ENCODE assay signal across 8 cellular contexts in the genomic region with DNA sequence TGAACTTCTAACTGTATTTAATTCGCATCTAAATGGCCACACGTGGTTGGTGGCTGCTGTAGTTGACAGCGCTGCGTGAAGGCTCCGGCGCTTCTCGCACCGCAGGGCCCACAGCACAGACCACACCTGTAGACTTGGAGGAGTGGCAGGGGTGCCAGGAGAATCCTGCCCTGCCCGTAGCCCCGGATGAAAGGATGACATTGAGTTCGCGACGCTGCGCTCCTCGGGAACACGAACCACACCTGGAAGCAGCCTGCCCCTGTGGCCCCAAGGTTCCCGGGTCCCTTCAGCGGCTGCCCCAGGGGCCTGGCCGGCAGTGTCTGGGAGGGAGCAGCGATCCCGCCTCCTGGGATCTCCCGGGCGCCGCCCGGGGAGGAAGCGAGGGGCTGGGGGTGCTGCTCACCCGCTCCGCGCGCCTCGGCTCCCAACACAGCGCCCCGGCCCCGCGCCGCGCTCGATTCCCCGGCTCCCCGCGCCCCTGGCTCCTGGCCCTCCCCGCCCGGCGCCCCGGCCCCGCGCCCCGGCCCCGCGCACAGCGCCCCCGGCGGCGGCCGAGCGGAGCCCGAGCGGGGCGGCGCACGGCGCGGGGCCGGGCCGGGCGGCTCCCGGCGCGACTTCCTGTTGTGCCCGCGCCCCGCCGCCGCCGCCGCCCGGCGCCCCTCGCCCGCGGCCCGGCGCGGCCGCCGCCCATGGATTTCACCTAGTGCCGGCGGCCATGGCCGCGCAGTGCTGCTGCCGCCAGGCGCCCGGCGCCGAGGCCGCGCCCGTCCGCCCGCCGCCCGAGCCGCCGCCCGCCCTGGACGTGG. TPM values are rescaled to one million over a fixed set of nuclear protein-coding genes. Genes with fewer than 3 reads are reported as not detected.
DNase-seq lines count a peak whose midpoint lies in the region; ATAC-seq and TF ChIP-seq lines count a peak whose summit lies in the region.

A gene with protein sequence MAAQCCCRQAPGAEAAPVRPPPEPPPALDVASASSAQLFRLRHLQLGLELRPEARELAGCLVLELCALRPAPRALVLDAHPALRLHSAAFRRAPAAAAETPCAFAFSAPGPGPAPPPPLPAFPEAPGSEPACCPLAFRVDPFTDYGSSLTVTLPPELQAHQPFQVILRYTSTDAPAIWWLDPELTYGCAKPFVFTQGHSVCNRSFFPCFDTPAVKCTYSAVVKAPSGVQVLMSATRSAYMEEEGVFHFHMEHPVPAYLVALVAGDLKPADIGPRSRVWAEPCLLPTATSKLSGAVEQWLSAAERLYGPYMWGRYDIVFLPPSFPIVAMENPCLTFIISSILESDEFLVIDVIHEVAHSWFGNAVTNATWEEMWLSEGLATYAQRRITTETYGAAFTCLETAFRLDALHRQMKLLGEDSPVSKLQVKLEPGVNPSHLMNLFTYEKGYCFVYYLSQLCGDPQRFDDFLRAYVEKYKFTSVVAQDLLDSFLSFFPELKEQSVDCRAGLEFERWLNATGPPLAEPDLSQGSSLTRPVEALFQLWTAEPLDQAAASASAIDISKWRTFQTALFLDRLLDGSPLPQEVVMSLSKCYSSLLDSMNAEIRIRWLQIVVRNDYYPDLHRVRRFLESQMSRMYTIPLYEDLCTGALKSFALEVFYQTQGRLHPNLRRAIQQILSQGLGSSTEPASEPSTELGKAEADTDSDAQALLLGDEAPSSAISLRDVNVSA (plus strand): TSS at position 613 of the 806 bp plus-strand sequence. CDS start 103 bp downstream, at position 716.

- peak; percentile 77 for ATAC-seq in gastrocnemius medialis

- WGBS in HUES64, result under 1% methylated on average over 106 of the region's 106 CpGs

- no peaks in the 10 kb centered on the region for H3K9me3 ChIP-seq in HUES64 (ENCODE audit: insufficient read depth, low read depth, low read length)
- H3K9me3 ChIP-seq in breast epithelium, result no peaks in the 10 kb centered on the region
- no peaks in the 10 kb centered on the region for H3K9me3 ChIP-seq in iPS-18c (ENCODE audit: control insufficient read depth, insufficient read depth, low read length)
- no peaks in the 10 kb centered on the region for H3K9me3 ChIP-seq in gastrocnemius medialis

- TF ChIP-seq CTCF in BJ (IDR thresholded peaks at IDR 0.05; ENCODE audit: insufficient read depth, low read depth, low read length), result no peak
- TF ChIP-seq CTCF in breast epithelium (IDR thresholded peaks at IDR 0.05), result peak in 1 of 3 donors; percentile 11
- TF ChIP-seq CTCF in gastrocnemius medialis (IDR thresholded peaks at IDR 0.05 in 4 of 5, conservative IDR thresholded peaks at IDR 0.05 in 1 of 5), result peak in 2 of 5 experiments; percentile 9 to 11

- TF ChIP-seq POLR2A in breast epithelium (IDR thresholded peaks at IDR 0.05) (no peak), gastrocnemius medialis (IDR thresholded peaks at IDR 0.05) (no peak)

- H3K27ac ChIP-seq in HUES64 (ENCODE audit: low read depth, low read length), result no peak within 1 kb of the TSS
- H3K27ac ChIP-seq in breast epithelium, result peak within 1 kb of the TSS; percentile 93 to 100
- peak within 1 kb of the TSS; percentile 95 to 98 (median 96) for H3K27ac ChIP-seq in gastrocnemius medialis

- POLR2A ChIA-PET in BJ (lab: Charles Lee), result no interaction called here

- intact Hi-C loops in breast epithelium (cut with DNase I; ENCODE audit: low total_unique reads) (loop anchor here (1.0 kb wide), 1 partner anchor 16 kb away; no protein-coding TSS in a partner anchor), gastrocnemius medialis (cut with DNase I; ENCODE audit: low total_unique reads) (loop anchor here (1.0 to 5.0 kb wide), 2 partner anchors 8 to 336 kb away; partner anchors contain the start of gene DUSP28)

- in situ Hi-C loops in gastrocnemius medialis (cut with MboI; ENCODE audit: low sequenced_read_pairs in 4 of 4), result no loop called here

- H3K4me1 ChIP-seq in HUES64 (ENCODE audit: insufficient read depth, low read length) (peaks cover 9% of the 10 kb centered on the region; the same call in 1 of the 2 replicates), breast epithelium (peaks cover 14 to 31% of the 10 kb centered on the region in 2 donors), gastrocnemius medialis (peaks cover 32 to 35% of the 10 kb centered on the region in 2 donors)

- CTCF ChIA-PET in BJ (lab: Yijun Ruan, JAX), result interaction anchor here (1.4 to 3.1 kb wide), 3 partner anchors 12 to 18 kb away, joined by 4 to 34 read pairs (median 5); partner anchors contain the start of gene CAPN10

- H3K4me3 ChIP-seq in BJ (ENCODE audit: low read depth, low read length), result peak within 1 kb of the TSS; percentile 57
- peak within 1 kb of the TSS; percentile 57 for H3K4me3 ChIP-seq in HUES64 (ENCODE audit: low read length)
- H3K4me3 ChIP-seq in breast epithelium, result peak within 1 kb of the TSS; percentile 69 to 83 (median 71)
- peak within 1 kb of the TSS; percentile 57 for H3K4me3 ChIP-seq in iPS-18c (ENCODE audit: insufficient read depth, low read depth, low read length)
- peak within 1 kb of the TSS; percentile 73 to 81 (median 77) for H3K4me3 ChIP-seq in gastrocnemius medialis

- no peaks in the 10 kb centered on the region for H3K36me3 ChIP-seq in BJ (ENCODE audit: control insufficient read depth, insufficient read depth, low read length)
- H3K36me3 ChIP-seq in HUES64 (ENCODE audit: insufficient read depth, low read length), result no peaks in the 10 kb centered on the region
- H3K36me3 ChIP-seq in breast epithelium, result no peaks in the 10 kb centered on the region
- H3K36me3 ChIP-seq in gastrocnemius medialis, result peaks cover 0 to under 1% of the 10 kb centered on the region in 2 donors

- H3K9ac ChIP-seq in HUES64 (ENCODE audit: low read depth, low read length), result peak within 1 kb of the TSS; percentile 58

- H3K27me3 ChIP-seq in BJ (ENCODE audit: control insufficient read depth, insufficient read depth, low read length) (no peaks in the 10 kb centered on the region), HUES64 (ENCODE audit: insufficient read depth, low read length) (peaks cover 34% of the 10 kb centered on the region), breast epithelium (no peaks in the 10 kb centered on the region), gastrocnemius medialis (no peaks in the 10 kb centered on the region)

- DNase-seq in BJ (ENCODE audit: low read depth) (no peak), GM19238 (ENCODE audit: insufficient read length, low spot score) (peak; percentile 63), T-helper 2 cell (peak in 4 of 5 experiments; percentile 41 to 72 (median 49)), breast epithelium (ENCODE audit: low spot score in 2 of 2) (peak; percentile 25 to 50), gastrocnemius medialis (peak; percentile 5 to 19), GDM1 (lab: John Stamatoyannopoulos, UW) (no peak)

RNA-seq across cellular contexts. Expression of the gene that starts here (rescaled TPM):
- 7.3 and 12.7 TPM in 2 replicates for polyA plus RNA-seq in BJ (2011; rRNA removed)
- polyA minus RNA-seq in BJ (2011; rRNA and poly(A)+ RNA removed), result 25.4 and 47.9 TPM in 2 replicates
- polyA plus RNA-seq in HUES64 (2013, experiment 1 of 2), result 7.3 TPM
- 8.7 TPM for polyA plus RNA-seq in HUES64 (2013, experiment 2 of 2)
- 10 to 100 TPM; 22.4 to 57.9 (median 42.3) TPM for total RNA-seq in breast epithelium
- 100 to 1,000 TPM in 2 of 4 donors, 10 to 100 TPM in 2; 31.9 to 124 (median 99.6) TPM for total RNA-seq in gastrocnemius medialis

Comparison
In these comparisons a context has a peak if more than half of its experiments do, and no peak if none do; other contexts are left out.
1. DNase-seq: peak in GM19238 (single experiment), T-helper 2 cell (4 of 5), breast epithelium (2 of 2) and gastrocnemius medialis (2 of 2); none in BJ (single experiment) and GDM1 (single experiment).
2. Peak in every context shown above with its lines, with median percentiles within 50 percentile points of each other: H3K4me3 ChIP-seq.